19 cellular contexts compared by ENCODE assay signal in genomic region chr9:16013366-16013765, GRCh38.
DNase-seq lines count a peak whose midpoint lies in the region; ATAC-seq, FAIRE-seq and TF ChIP-seq lines count a peak whose summit lies in the region.
"Had no signal": no experiment of that assay in that cellular context is flagged by ENCODE, and none has a peak within 500 bp of the region (broad histone marks: within the 10 kb centered on the region; RNA-seq: fewer than 3 reads in every experiment).

No MANE protein-coding gene starts in this region.

- WGBS in A549 (ENCODE audit: missing lambda C conversion rate) = 58% methylated on average over 5 of the region's 5 CpGs
- 90% methylated on average over 2 of the region's 5 CpGs; no CpG with 5 or more reads in 1 of the 2 experiments for WGBS in IMR-90 (ENCODE audit: extremely low coverage in 2 of 2, insufficient read length in 1 of 2), 2 experiments
- no CpG with 5 or more reads among the region's 5 CpGs for WGBS in trophoblast cell (ENCODE audit: extremely low coverage, insufficient coverage, insufficient read length)
- WGBS in lower leg skin, 2 donors = 82 to 86% methylated on average over 5 of the region's 5 CpGs

- peak overlapping the region; percentile 59; the same call in 1 of the 2 replicates for H2BK20ac ChIP-seq in IMR-90 (ENCODE audit: low read depth, low read length)

- no peak overlapping the region for H3K18ac ChIP-seq in IMR-90 (ENCODE audit: low read depth, low read length)
- no peak overlapping the region for H3K18ac ChIP-seq in trophoblast cell (ENCODE audit: low read length)

- H3K27me3 Mint-ChIP-seq in astrocyte (ENCODE audit: low read depth, unreplicated experiment) = no peaks in the 10 kb centered on the region
- H3K27me3 Mint-ChIP-seq: CD4-positive, alpha-beta memory T cell had no signal

- H3K9me3 Mint-ChIP-seq in astrocyte (ENCODE audit: unreplicated experiment) = peaks cover 10% of the 10 kb centered on the region

- no peak for TF ChIP-seq EP300 in A549 (IDR thresholded peaks at IDR 0.05)

- H3K4me3 Mint-ChIP-seq in astrocyte (ENCODE audit: unreplicated experiment) = no peak overlapping the region
- H3K4me3 Mint-ChIP-seq: CD4-positive, alpha-beta memory T cell had no signal

- peak overlapping the region; percentile 48; the same call in 1 of the 2 replicates for H4K91ac ChIP-seq in IMR-90 (ENCODE audit: insufficient read depth, low read depth, low read length)
- H4K91ac ChIP-seq in trophoblast cell (ENCODE audit: low read depth, low read length) = no peak overlapping the region

- H3K56ac ChIP-seq in IMR-90 (ENCODE audit: extremely low read depth, insufficient read depth, low read length) = no peak overlapping the region

- peak overlapping the region; percentile 73; the same call in 1 of the 2 replicates for H3K4ac ChIP-seq in IMR-90 (ENCODE audit: low read depth, low read length)
- H3K4ac ChIP-seq in trophoblast cell (ENCODE audit: low read depth, low read length) = no peak overlapping the region

- no peak overlapping the region for H2BK15ac ChIP-seq in IMR-90 (ENCODE audit: low read depth, low read length)

- H3K23ac ChIP-seq in IMR-90 (ENCODE audit: low read depth, low read length) = no peak overlapping the region
- no peak overlapping the region for H3K23ac ChIP-seq in trophoblast cell (ENCODE audit: low read length)

- POLR2A ChIA-PET in A549 (lab: Yijun Ruan, JAX) = no interaction called here
- POLR2A ChIA-PET in IMR-90 (lab: Charles Lee; ENCODE audit: unreplicated experiment) = no interaction called here

- FAIRE-seq in A549 (lab: Jason Lieb, UNC) (no peak), astrocyte (lab: Jason Lieb, UNC) (no peak)
- FAIRE-seq: G401.6, GM12892, H1 had no signal

- H2AK5ac ChIP-seq in IMR-90 (ENCODE audit: low read depth, low read length) (peak overlapping the region; percentile 86), trophoblast cell (ENCODE audit: low read length) (no peak overlapping the region)

- H3K79me1 ChIP-seq in IMR-90 (ENCODE audit: low read depth in 1 of 2, low read length in 2 of 2) = no peaks in the 10 kb centered on the region
- no peaks in the 10 kb centered on the region for H3K79me1 ChIP-seq in trophoblast cell (ENCODE audit: low read length)

- BruUV-seq in IMR-90 (replicated peaks; lab: Mats Ljungman, UMichigan) = no TSS peak

- no peaks in the 10 kb centered on the region for H3K27me3 ChIP-seq in IMR-90 (ENCODE audit: control insufficient read depth, insufficient read depth, low read length)
- H3K27me3 ChIP-seq in astrocyte (ENCODE audit: insufficient read depth, low read length) = no peaks in the 10 kb centered on the region
- H3K27me3 ChIP-seq in trophoblast cell (ENCODE audit: insufficient read depth, low read length) = no peaks in the 10 kb centered on the region

- intact Hi-C loops in IMR-90 (cut with micrococcal nuclease) = no loop called here
- intact Hi-C loops in lower leg skin (cut with DNase I; ENCODE audit: low total_unique reads) = no loop called here
- intact Hi-C loops in Right ventricle myocardium superior (cut with DNase I) = no loop called here

- H2AK9ac ChIP-seq in IMR-90 (replicated peaks; ENCODE audit: low read depth, low read length, poor library complexity) = no peak overlapping the region

- no peak for TF ChIP-seq POLR2A in A549 (IDR thresholded peaks at IDR 0.05; ENCODE audit: low read length)
- no peak for TF ChIP-seq POLR2A in IMR-90 (IDR thresholded peaks at IDR 0.05; ENCODE audit: low read depth, low read length)
- no peak for TF ChIP-seq POLR2A in lower leg skin (IDR thresholded peaks at IDR 0.05)

- no peak for DNase-seq in A549 (ENCODE audit: low read depth in 1 of 2, low spot score in 1 of 2)
- DNase-seq in IMR-90 = no peak
- DNase-seq in astrocyte (ENCODE audit: low read depth) = no peak
- DNase-seq in trophoblast cell = peak; percentile 94 to 96
- DNase-seq in D341Med (ENCODE audit: low spot score) = no peak
- DNase-seq in lower leg skin (ENCODE audit: low spot score in 2 of 2) = no peak
- no peak for DNase-seq in Right ventricle myocardium superior
- DNase-seq: 8988T; C1 segment of cervical spinal cord; Calu3; CD4-positive, alpha-beta memory T cell; COR-L47; DMS153; DND-41; H7 had no signal

- no peaks in the 10 kb centered on the region for H4K20me1 ChIP-seq in IMR-90 (ENCODE audit: insufficient read depth, low read length)
- H4K20me1 ChIP-seq in astrocyte (ENCODE audit: insufficient read depth, low read length) = no peaks in the 10 kb centered on the region

- H3K36me3 ChIP-seq in IMR-90 (ENCODE audit: control insufficient read depth, insufficient read depth, low read length) (no peaks in the 10 kb centered on the region), astrocyte (ENCODE audit: insufficient read depth, low read length) (no peaks in the 10 kb centered on the region), trophoblast cell (ENCODE audit: control insufficient read depth in 1 of 2, insufficient read depth in 2 of 2, low read length in 2 of 2) (no peaks in the 10 kb centered on the region)

- peaks cover 8% of the 10 kb centered on the region for H3K36me3 Mint-ChIP-seq in astrocyte (ENCODE audit: low read depth, unreplicated experiment)
- H3K36me3 Mint-ChIP-seq: CD4-positive, alpha-beta memory T cell had no signal

- CTCF ChIA-PET in A549 (lab: Yijun Ruan, JAX) (interaction anchor here (1.3 kb wide), 1 partner anchor 46 kb away, joined by 3 read pairs; no protein-coding TSS in a partner anchor), IMR-90 (lab: Yijun Ruan, JAX) (no interaction called here)

- no peak overlapping the region for H2BK12ac ChIP-seq in trophoblast cell (ENCODE audit: low read length)

- H4K12ac ChIP-seq in trophoblast cell (ENCODE audit: low read depth, low read length) = no peak overlapping the region

- in situ Hi-C loops in IMR-90 (cut with MboI; ENCODE audit: low sequenced_read_pairs) = no loop called here

- H3K9me3 ChIP-seq in A549 (peaks cover 21% of the 10 kb centered on the region), IMR-90 (ENCODE audit: control insufficient read depth, insufficient read depth, low read length) (peaks cover 6% of the 10 kb centered on the region), astrocyte (ENCODE audit: insufficient read depth, low read depth, low read length) (peaks cover 5% of the 10 kb centered on the region), trophoblast cell (ENCODE audit: insufficient read depth, low read depth, low read length) (peaks cover 2% of the 10 kb centered on the region)

- ATAC-seq in A549 = no peak
- no peak for ATAC-seq in IMR-90 (ENCODE audit: low read depth)
- ATAC-seq in Right ventricle myocardium superior (ENCODE audit: poor library complexity) = no peak
- ATAC-seq: HCT116 had no signal

- H3K79me2 ChIP-seq in astrocyte (ENCODE audit: insufficient read depth, low read length) (no peaks in the 10 kb centered on the region), trophoblast cell (ENCODE audit: control insufficient read depth, insufficient read depth, low read length, poor library complexity) (no peaks in the 10 kb centered on the region)

- 0 out of 2 replicates have a peak, but pooled peaks cover 2% of the 10 kb centered on the region for H3K9me1 ChIP-seq in IMR-90 (ENCODE audit: insufficient read depth, low read length)

- peaks cover 7% of the 10 kb centered on the region for H3K4me1 Mint-ChIP-seq in astrocyte (ENCODE audit: low read depth, unreplicated experiment)
- H3K4me1 Mint-ChIP-seq: CD4-positive, alpha-beta memory T cell had no signal

- no peak overlapping the region for H4K5ac ChIP-seq in IMR-90 (ENCODE audit: low read depth, low read length)

- H2BK5ac ChIP-seq in IMR-90 (ENCODE audit: low read depth, low read length, poor library complexity, severe bottlenecking) (no peak overlapping the region), trophoblast cell (ENCODE audit: low read depth, low read length, poor library complexity) (no peak overlapping the region)

- H2BK120ac ChIP-seq in IMR-90 (ENCODE audit: low read depth, low read length) = peak overlapping the region; percentile 36
- H2BK120ac ChIP-seq in trophoblast cell (ENCODE audit: insufficient read depth, low read length, poor library complexity) = no peak overlapping the region

- H3K4me1 ChIP-seq in A549 (peaks cover 19% of the 10 kb centered on the region), IMR-90 (ENCODE audit: control insufficient read depth, insufficient read depth, low read length) (peaks cover 7% of the 10 kb centered on the region; the same call in 1 of the 2 replicates), astrocyte (ENCODE audit: insufficient read depth, low read length) (peaks cover 16% of the 10 kb centered on the region), trophoblast cell (ENCODE audit: control insufficient read depth in 1 of 2, insufficient read depth in 2 of 2, low read length in 2 of 2) (no peaks in the 10 kb centered on the region)

- no peak overlapping the region for H3K27ac Mint-ChIP-seq in astrocyte (ENCODE audit: unreplicated experiment)
- H3K27ac Mint-ChIP-seq: CD4-positive, alpha-beta memory T cell had no signal

- H3K14ac ChIP-seq in IMR-90 (replicated peaks; ENCODE audit: low read depth, low read length) = no peak overlapping the region
- H3K14ac ChIP-seq in trophoblast cell (ENCODE audit: low read length) = no peak overlapping the region

- H3K4me2 ChIP-seq in A549 (no peak overlapping the region), IMR-90 (ENCODE audit: low read depth, low read length) (no peak overlapping the region), astrocyte (ENCODE audit: low read length) (no peak overlapping the region), trophoblast cell (ENCODE audit: low read length) (no peak overlapping the region)

- H2AFZ ChIP-seq in IMR-90 (replicated peaks; ENCODE audit: low read length, poor library complexity) = no peak overlapping the region
- no peak overlapping the region for H2AFZ ChIP-seq in astrocyte (ENCODE audit: low read depth, low read length)
- H2AFZ ChIP-seq in trophoblast cell (ENCODE audit: insufficient read depth, low read length, poor library complexity) = no peak overlapping the region

- TF ChIP-seq RAD21 in A549 (conservative IDR thresholded peaks at IDR 0.05 in 1 of 2, IDR thresholded peaks at IDR 0.05 in 1 of 2) (no peak), IMR-90 (IDR thresholded peaks at IDR 0.05; ENCODE audit: low read length) (no peak)

- TF ChIP-seq CTCF in A549 (IDR thresholded peaks at IDR 0.05) = no peak
- TF ChIP-seq CTCF in IMR-90 (conservative IDR thresholded peaks at IDR 0.05; ENCODE audit: low read depth, low read length) = no peak
- TF ChIP-seq CTCF in astrocyte (IDR thresholded peaks at IDR 0.05; ENCODE audit: insufficient read depth, low read depth, low read length) = no peak
- no peak for TF ChIP-seq CTCF in lower leg skin (IDR thresholded peaks at IDR 0.05)

- dilution Hi-C loops in IMR-90 (cut with HindIII; ENCODE audit: low sequenced_read_pairs, unreplicated experiment) = no loop called here

- H3K4me3 ChIP-seq in A549 (no peak overlapping the region), IMR-90 (ENCODE audit: insufficient read depth, low read depth, low read length) (no peak overlapping the region), astrocyte (ENCODE audit: insufficient read depth, low read depth, low read length) (no peak overlapping the region), trophoblast cell (ENCODE audit: low read depth, low read length) (no peak overlapping the region), lower leg skin (ENCODE audit: low read depth, poor library complexity, severe bottlenecking) (no peak overlapping the region)

- peak overlapping the region; percentile 50 to 59; a peak in 4 of 6 replicates for H3K27ac ChIP-seq in A549
- H3K27ac ChIP-seq in IMR-90 (ENCODE audit: insufficient read depth, low read length) = no peak overlapping the region; the same call in 1 of the 2 replicates
- H3K27ac ChIP-seq in astrocyte (ENCODE audit: low read depth, low read length) = peak overlapping the region; percentile 86
- no peak overlapping the region for H3K27ac ChIP-seq in trophoblast cell (ENCODE audit: low read depth, low read length)

- peak overlapping the region in 1 of 2 experiments; percentile 86; a peak in 2 of 4 replicates for H4K8ac ChIP-seq in IMR-90 (ENCODE audit: low read depth in 2 of 2, low read length in 2 of 2)
- H4K8ac ChIP-seq in trophoblast cell (ENCODE audit: low read depth, low read length) = no peak overlapping the region

- H3K9ac ChIP-seq in IMR-90 (ENCODE audit: low read depth, low read length) = no peak overlapping the region
- H3K9ac ChIP-seq in astrocyte (ENCODE audit: low read length) = peak overlapping the region; percentile 63
- no peak overlapping the region for H3K9ac ChIP-seq in trophoblast cell (ENCODE audit: low read length)

Comparison
In these comparisons a context has a peak if more than half of its experiments do, and no peak if none do; other contexts are left out.
1. DNase-seq: peak in trophoblast cell (2 of 2); none in A549 (0 of 2), IMR-90 (single experiment), astrocyte (single experiment), D341Med (single experiment), lower leg skin (0 of 2) and Right ventricle myocardium superior (single experiment).
2. H3K27ac ChIP-seq: peak in A549 (2 of 2) and astrocyte (single experiment); none in IMR-90 (single experiment) and trophoblast cell (single experiment).